ENCODE assay signal across 1 cellular context in the genomic region with DNA sequence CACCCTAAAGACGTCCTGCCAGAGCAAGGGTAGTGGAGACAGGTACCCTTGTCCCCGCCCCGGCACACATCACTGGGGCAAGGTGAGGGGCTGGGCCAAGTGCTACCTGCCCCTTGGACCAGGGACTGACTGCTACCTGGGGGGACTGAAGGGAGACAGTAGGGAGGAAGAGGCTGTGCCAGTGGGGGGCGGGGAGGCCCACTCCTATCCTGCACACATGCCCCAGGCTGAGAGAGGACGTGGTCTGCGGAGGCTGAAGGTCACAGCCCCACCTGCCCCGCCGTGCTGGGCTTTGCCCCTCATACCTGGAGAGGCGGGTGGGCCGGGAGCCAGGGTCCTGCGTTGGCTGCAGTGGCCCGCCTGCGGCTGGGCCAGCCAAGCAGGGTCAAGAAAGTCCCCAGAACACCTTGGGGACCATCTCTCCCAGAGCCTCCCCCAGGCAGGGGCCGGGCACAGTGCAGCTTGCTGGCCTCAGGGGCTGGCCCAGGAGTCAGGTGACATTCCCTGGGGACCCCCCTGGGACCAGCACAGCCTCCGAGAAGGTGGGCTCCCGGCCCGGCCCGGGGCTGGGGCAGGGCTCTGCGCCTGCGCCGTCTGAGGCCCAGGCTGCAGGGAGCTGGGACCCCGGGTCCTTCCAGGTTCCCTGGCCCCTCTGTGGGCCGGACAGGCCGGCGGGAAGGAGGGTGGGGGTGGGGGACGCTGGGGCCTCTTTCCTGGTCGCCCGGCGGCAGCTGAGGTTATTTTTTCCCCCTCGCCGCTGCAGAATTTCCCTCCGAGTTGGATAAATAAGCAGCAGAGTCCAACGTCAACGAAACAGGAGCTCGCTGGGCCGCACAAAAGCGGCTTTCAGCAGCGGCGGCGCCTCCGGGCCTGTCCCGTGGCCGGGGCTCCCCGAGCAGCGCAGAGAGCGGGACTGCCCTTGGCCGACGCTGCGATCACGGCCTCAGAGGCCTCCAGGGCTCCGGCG.
A peak's percentile ranks its signal among the peaks of the same experiment; 100 is the strongest.
TF ChIP-seq lines count a peak whose summit lies in the region.

No MANE protein-coding gene starts in this region.

TF ChIP-seq in HepG2, 621 proteins besides CTCF, POLR2A, EP300 and RAD21 (continued from another document and continues in another):
- TF ChIP-seq CREM (IDR thresholded peaks at IDR 0.05) (no peak), CREM (CRISPR knock-in tag; IDR thresholded peaks at IDR 0.05) (no peak), ZNF274 (CRISPR knock-in tag; IDR thresholded peaks at IDR 0.05) (no peak), IRX3 (CRISPR knock-in tag; IDR thresholded peaks at IDR 0.05; ENCODE audit: borderline replicate concordance, low read depth) (no peak), HOXA3 (CRISPR knock-in tag; IDR thresholded peaks at IDR 0.05) (no peak), ZNF841 (CRISPR knock-in tag; IDR thresholded peaks at IDR 0.05; ENCODE audit: borderline replicate concordance) (no peak), ZNF205 (CRISPR knock-in tag; IDR thresholded peaks at IDR 0.05) (no peak), ZNF567 (CRISPR knock-in tag; IDR thresholded peaks at IDR 0.05; ENCODE audit: borderline replicate concordance) (0 out of 2 replicates have a peak, but pooled peaks have one; percentile 45), ZSCAN12 (CRISPR knock-in tag; IDR thresholded peaks at IDR 0.05) (no peak), FOXO1 (CRISPR knock-in tag; IDR thresholded peaks at IDR 0.05) (0 out of 2 replicates have a peak, but pooled peaks have one; percentile 25), ZNF263 (CRISPR knock-in tag; IDR thresholded peaks at IDR 0.05) (0 out of 2 replicates have a peak, but pooled peaks have one; percentile 14), IRF2 (CRISPR knock-in tag; IDR thresholded peaks at IDR 0.05) (no peak), KLF12 (CRISPR knock-in tag; IDR thresholded peaks at IDR 0.05; ENCODE audit: borderline replicate concordance) (no peak), ZC3H4 (CRISPR knock-in tag; IDR thresholded peaks at IDR 0.05; ENCODE audit: borderline replicate concordance) (no peak), ZFP90 (CRISPR knock-in tag; IDR thresholded peaks at IDR 0.05; ENCODE audit: borderline replicate concordance) (no peak), ZNF558 (CRISPR knock-in tag; IDR thresholded peaks at IDR 0.05; ENCODE audit: borderline replicate concordance) (0 out of 2 replicates have a peak, but pooled peaks have one; percentile 47), ZNF12 (CRISPR knock-in tag; IDR thresholded peaks at IDR 0.05) (no peak), PAF1 (CRISPR knock-in tag; IDR thresholded peaks at IDR 0.05) (no peak), RARA (CRISPR knock-in tag; IDR thresholded peaks at IDR 0.05) (no peak), KLF13 (CRISPR knock-in tag; IDR thresholded peaks at IDR 0.05) (no peak), HMG20B (CRISPR knock-in tag; conservative IDR thresholded peaks at IDR 0.05) (0 out of 2 replicates have a peak, but pooled peaks have one; percentile 20), JARID2 (CRISPR knock-in tag; IDR thresholded peaks at IDR 0.05; ENCODE audit: insufficient replicate concordance) (no peak), BRF2 (CRISPR knock-in tag; IDR thresholded peaks at IDR 0.05) (no peak), MEIS1 (CRISPR knock-in tag; IDR thresholded peaks at IDR 0.05; ENCODE audit: borderline replicate concordance) (no peak), SMAD9 (CRISPR knock-in tag; IDR thresholded peaks at IDR 0.05) (no peak), ZNF674 (CRISPR knock-in tag; IDR thresholded peaks at IDR 0.05; ENCODE audit: low read depth) (no peak), ZNF552 (CRISPR knock-in tag; IDR thresholded peaks at IDR 0.05; ENCODE audit: borderline replicate concordance) (no peak), KDM2A (CRISPR knock-in tag; IDR thresholded peaks at IDR 0.05; ENCODE audit: borderline replicate concordance, low read depth) (no peak), SMC3 (IDR thresholded peaks at IDR 0.05; ENCODE audit: low read length) (no peak), CBX1 (IDR thresholded peaks at IDR 0.05; ENCODE audit: low read depth) (no peak), ZNF792 (CRISPR knock-in tag; IDR thresholded peaks at IDR 0.05) (no peak), ZNF782 (CRISPR knock-in tag; IDR thresholded peaks at IDR 0.05; ENCODE audit: borderline replicate concordance) (no peak)
- TF ChIP-seq, protein P1, sequence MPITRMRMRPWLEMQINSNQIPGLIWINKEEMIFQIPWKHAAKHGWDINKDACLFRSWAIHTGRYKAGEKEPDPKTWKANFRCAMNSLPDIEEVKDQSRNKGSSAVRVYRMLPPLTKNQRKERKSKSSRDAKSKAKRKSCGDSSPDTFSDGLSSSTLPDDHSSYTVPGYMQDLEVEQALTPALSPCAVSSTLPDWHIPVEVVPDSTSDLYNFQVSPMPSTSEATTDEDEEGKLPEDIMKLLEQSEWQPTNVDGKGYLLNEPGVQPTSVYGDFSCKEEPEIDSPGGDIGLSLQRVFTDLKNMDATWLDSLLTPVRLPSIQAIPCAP (CRISPR knock-in tag; IDR thresholded peaks at IDR 0.05; ENCODE audit: low read depth), result no peak
- TF ChIP-seq, protein P2, sequence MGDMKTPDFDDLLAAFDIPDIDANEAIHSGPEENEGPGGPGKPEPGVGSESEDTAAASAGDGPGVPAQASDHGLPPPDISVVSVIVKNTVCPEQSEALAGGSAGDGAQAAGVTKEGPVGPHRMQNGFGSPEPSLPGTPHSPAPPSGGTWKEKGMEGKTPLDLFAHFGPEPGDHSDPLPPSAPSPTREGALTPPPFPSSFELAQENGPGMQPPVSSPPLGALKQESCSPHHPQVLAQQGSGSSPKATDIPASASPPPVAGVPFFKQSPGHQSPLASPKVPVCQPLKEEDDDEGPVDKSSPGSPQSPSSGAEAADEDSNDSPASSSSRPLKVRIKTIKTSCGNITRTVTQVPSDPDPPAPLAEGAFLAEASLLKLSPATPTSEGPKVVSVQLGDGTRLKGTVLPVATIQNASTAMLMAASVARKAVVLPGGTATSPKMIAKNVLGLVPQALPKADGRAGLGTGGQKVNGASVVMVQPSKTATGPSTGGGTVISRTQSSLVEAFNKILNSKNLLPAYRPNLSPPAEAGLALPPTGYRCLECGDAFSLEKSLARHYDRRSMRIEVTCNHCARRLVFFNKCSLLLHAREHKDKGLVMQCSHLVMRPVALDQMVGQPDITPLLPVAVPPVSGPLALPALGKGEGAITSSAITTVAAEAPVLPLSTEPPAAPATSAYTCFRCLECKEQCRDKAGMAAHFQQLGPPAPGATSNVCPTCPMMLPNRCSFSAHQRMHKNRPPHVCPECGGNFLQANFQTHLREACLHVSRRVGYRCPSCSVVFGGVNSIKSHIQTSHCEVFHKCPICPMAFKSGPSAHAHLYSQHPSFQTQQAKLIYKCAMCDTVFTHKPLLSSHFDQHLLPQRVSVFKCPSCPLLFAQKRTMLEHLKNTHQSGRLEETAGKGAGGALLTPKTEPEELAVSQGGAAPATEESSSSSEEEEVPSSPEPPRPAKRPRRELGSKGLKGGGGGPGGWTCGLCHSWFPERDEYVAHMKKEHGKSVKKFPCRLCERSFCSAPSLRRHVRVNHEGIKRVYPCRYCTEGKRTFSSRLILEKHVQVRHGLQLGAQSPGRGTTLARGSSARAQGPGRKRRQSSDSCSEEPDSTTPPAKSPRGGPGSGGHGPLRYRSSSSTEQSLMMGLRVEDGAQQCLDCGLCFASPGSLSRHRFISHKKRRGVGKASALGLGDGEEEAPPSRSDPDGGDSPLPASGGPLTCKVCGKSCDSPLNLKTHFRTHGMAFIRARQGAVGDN (CRISPR knock-in tag; IDR thresholded peaks at IDR 0.05), result peak; percentile 64
- TF ChIP-seq, protein P3, sequence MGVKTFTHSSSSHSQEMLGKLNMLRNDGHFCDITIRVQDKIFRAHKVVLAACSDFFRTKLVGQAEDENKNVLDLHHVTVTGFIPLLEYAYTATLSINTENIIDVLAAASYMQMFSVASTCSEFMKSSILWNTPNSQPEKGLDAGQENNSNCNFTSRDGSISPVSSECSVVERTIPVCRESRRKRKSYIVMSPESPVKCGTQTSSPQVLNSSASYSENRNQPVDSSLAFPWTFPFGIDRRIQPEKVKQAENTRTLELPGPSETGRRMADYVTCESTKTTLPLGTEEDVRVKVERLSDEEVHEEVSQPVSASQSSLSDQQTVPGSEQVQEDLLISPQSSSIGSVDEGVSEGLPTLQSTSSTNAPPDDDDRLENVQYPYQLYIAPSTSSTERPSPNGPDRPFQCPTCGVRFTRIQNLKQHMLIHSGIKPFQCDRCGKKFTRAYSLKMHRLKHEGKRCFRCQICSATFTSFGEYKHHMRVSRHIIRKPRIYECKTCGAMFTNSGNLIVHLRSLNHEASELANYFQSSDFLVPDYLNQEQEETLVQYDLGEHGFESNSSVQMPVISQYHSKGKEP (CRISPR knock-in tag; IDR thresholded peaks at IDR 0.05), result no peak
- TF ChIP-seq, protein P4, sequence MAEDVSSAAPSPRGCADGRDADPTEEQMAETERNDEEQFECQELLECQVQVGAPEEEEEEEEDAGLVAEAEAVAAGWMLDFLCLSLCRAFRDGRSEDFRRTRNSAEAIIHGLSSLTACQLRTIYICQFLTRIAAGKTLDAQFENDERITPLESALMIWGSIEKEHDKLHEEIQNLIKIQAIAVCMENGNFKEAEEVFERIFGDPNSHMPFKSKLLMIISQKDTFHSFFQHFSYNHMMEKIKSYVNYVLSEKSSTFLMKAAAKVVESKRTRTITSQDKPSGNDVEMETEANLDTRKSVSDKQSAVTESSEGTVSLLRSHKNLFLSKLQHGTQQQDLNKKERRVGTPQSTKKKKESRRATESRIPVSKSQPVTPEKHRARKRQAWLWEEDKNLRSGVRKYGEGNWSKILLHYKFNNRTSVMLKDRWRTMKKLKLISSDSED (CRISPR knock-in tag; IDR thresholded peaks at IDR 0.05), result no peak
- TF ChIP-seq, protein P5, sequence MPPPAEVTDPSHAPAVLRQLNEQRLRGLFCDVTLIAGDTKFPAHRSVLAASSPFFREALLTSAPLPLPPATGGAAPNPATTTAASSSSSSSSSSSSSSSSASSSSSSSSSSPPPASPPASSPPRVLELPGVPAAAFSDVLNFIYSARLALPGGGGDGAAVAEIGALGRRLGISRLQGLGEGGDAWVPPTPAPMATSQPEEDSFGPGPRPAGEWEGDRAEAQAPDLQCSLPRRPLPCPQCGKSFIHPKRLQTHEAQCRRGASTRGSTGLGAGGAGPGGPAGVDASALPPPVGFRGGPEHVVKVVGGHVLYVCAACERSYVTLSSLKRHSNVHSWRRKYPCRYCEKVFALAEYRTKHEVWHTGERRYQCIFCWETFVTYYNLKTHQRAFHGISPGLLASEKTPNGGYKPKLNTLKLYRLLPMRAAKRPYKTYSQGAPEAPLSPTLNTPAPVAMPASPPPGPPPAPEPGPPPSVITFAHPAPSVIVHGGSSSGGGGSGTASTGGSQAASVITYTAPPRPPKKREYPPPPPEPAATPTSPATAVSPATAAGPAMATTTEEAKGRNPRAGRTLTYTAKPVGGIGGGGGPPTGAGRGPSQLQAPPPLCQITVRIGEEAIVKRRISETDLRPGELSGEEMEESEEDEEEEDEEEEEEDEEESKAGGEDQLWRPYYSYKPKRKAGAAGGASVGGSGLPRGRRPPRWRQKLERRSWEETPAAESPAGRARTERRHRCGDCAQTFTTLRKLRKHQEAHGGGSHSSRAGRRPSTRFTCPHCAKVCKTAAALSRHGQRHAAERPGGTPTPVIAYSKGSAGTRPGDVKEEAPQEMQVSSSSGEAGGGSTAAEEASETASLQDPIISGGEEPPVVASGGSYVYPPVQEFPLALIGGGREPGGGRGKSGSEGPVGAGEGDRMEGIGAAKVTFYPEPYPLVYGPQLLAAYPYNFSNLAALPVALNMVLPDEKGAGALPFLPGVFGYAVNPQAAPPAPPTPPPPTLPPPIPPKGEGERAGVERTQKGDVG (CRISPR knock-in tag; IDR thresholded peaks at IDR 0.05; ENCODE audit: borderline replicate concordance), result no peak
- TF ChIP-seq, protein P6, sequence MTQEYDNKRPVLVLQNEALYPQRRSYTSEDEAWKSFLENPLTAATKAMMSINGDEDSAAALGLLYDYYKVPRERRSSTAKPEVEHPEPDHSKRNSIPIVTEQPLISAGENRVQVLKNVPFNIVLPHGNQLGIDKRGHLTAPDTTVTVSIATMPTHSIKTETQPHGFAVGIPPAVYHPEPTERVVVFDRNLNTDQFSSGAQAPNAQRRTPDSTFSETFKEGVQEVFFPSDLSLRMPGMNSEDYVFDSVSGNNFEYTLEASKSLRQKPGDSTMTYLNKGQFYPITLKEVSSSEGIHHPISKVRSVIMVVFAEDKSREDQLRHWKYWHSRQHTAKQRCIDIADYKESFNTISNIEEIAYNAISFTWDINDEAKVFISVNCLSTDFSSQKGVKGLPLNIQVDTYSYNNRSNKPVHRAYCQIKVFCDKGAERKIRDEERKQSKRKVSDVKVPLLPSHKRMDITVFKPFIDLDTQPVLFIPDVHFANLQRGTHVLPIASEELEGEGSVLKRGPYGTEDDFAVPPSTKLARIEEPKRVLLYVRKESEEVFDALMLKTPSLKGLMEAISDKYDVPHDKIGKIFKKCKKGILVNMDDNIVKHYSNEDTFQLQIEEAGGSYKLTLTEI (CRISPR knock-in tag; conservative IDR thresholded peaks at IDR 0.05), result no peak
- TF ChIP-seq, protein P7, sequence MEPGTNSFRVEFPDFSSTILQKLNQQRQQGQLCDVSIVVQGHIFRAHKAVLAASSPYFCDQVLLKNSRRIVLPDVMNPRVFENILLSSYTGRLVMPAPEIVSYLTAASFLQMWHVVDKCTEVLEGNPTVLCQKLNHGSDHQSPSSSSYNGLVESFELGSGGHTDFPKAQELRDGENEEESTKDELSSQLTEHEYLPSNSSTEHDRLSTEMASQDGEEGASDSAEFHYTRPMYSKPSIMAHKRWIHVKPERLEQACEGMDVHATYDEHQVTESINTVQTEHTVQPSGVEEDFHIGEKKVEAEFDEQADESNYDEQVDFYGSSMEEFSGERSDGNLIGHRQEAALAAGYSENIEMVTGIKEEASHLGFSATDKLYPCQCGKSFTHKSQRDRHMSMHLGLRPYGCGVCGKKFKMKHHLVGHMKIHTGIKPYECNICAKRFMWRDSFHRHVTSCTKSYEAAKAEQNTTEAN (CRISPR knock-in tag; conservative IDR thresholded peaks at IDR 0.05), result 0 out of 2 replicates have a peak, but pooled peaks have one; percentile 7
- TF ChIP-seq, protein P8, sequence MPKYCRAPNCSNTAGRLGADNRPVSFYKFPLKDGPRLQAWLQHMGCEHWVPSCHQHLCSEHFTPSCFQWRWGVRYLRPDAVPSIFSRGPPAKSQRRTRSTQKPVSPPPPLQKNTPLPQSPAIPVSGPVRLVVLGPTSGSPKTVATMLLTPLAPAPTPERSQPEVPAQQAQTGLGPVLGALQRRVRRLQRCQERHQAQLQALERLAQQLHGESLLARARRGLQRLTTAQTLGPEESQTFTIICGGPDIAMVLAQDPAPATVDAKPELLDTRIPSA (CRISPR knock-in tag; IDR thresholded peaks at IDR 0.05; ENCODE audit: borderline replicate concordance), result no peak
